1 cellular context compared by ENCODE assay signal in genomic region chr12:124370851-124371250, GRCh38.
TF ChIP-seq lines count a peak whose summit lies in the region.

No MANE protein-coding gene starts in this region.

TF ChIP-seq in IMR-90, 13 proteins besides CTCF, POLR2A, EP300 and RAD21 (continued from another document):
- TF ChIP-seq ELK1 (IDR thresholded peaks at IDR 0.05; ENCODE audit: borderline replicate concordance, low read depth, low read length) (no peak), BHLHE40 (IDR thresholded peaks at IDR 0.05; ENCODE audit: low read depth, low read length) (no peak), MXI1 (IDR thresholded peaks at IDR 0.05; ENCODE audit: borderline replicate concordance, low read depth, low read length) (no peak), MAFK (IDR thresholded peaks at IDR 0.05; ENCODE audit: low read depth, low read length) (no peak), FOS (IDR thresholded peaks at IDR 0.05; ENCODE audit: low read depth, low read length) (no peak), MAZ (IDR thresholded peaks at IDR 0.05; ENCODE audit: borderline replicate concordance, low read depth, low read length) (no peak)
